18 cellular contexts compared by ENCODE assay signal in genomic region chr10:22570234-22570633, GRCh38.
A peak's percentile ranks its signal among the peaks of the same experiment; 100 is the strongest.
DNase-seq lines count a peak whose midpoint lies in the region; ATAC-seq and TF ChIP-seq lines count a peak whose summit lies in the region.
"Had no signal": no experiment of that assay in that cellular context is flagged by ENCODE, and none has a peak within 500 bp of the region (broad histone marks: within the 10 kb centered on the region; RNA-seq: fewer than 3 reads in every experiment).

No MANE protein-coding gene starts in this region.

- in situ Hi-C loops in GM13976 (cut with MboI; ENCODE audit: low sequenced_read_pairs, unreplicated experiment) = loop anchor here (25.0 kb wide), 1 partner anchor 583 kb away; no protein-coding TSS in a partner anchor

- H3K4me1 ChIP-seq in CD4-positive, CD25-positive, alpha-beta regulatory T cell (ENCODE audit: control insufficient read depth, insufficient read depth, low read length, poor library complexity, severe bottlenecking) = peaks cover 8% of the 10 kb centered on the region
- H3K4me1 ChIP-seq in Caco-2 = no peaks in the 10 kb centered on the region
- H3K4me1 ChIP-seq: ascending aorta, right atrium auricular region had no signal

- H3K4me3 ChIP-seq in CD4-positive, CD25-positive, alpha-beta regulatory T cell (ENCODE audit: low read depth, low read length) = no peak overlapping the region
- no peak overlapping the region for H3K4me3 ChIP-seq in Caco-2 (ENCODE audit: low read depth, low read length)
- H3K4me3 ChIP-seq: ascending aorta, right atrium auricular region had no signal

- H3K27ac ChIP-seq in CD4-positive, CD25-positive, alpha-beta regulatory T cell (ENCODE audit: insufficient read depth, low read length, poor library complexity, severe bottlenecking) = peak overlapping the region; percentile 38
- H3K27ac ChIP-seq: ascending aorta, right atrium auricular region had no signal

- H3K9me3 Mint-ChIP-seq in CD4-positive, CD25-positive, alpha-beta regulatory T cell = peaks cover 0 to 3% (median 0%) of the 10 kb centered on the region in 7 donors
- H3K9me3 Mint-ChIP-seq in Caco-2 (ENCODE audit: unreplicated experiment) = no peaks in the 10 kb centered on the region
- no peaks in the 10 kb centered on the region for H3K9me3 Mint-ChIP-seq in activated CD8-positive, alpha-beta T cell treated with anti-CD3 and anti-CD28 coated beads for 36 hours

- H3K27ac Mint-ChIP-seq in CD4-positive, CD25-positive, alpha-beta regulatory T cell = peak overlapping the region; percentile 56 to 87 (median 86)
- H3K27ac Mint-ChIP-seq in Caco-2 (ENCODE audit: unreplicated experiment) = peak overlapping the region; percentile 32
- H3K27ac Mint-ChIP-seq in activated CD8-positive, alpha-beta T cell treated with anti-CD3 and anti-CD28 coated beads for 36 hours = peak overlapping the region; percentile 86

- intact Hi-C loops in Caco-2 (cut with micrococcal nuclease; ENCODE audit: unreplicated experiment) = loop anchor here (5.0 kb wide), 1 partner anchor 497 kb away; no protein-coding TSS in a partner anchor
- intact Hi-C loops in activated CD8-positive, alpha-beta T cell treated with anti-CD3 and anti-CD28 coated beads for 36 hours (cut with micrococcal nuclease) = loop anchor here (5.0 kb wide), 1 partner anchor 417 kb away; no protein-coding TSS in a partner anchor

- no peak for DNase-seq in CD4-positive, CD25-positive, alpha-beta regulatory T cell
- DNase-seq in Caco-2 (no peak), medulla oblongata (ENCODE audit: extremely low spot score) (peak; percentile 44), amniotic stem cell (lab: John Stamatoyannopoulos, UW) (no peak), GM13976 (ENCODE audit: low spot score) (no peak), DMS 273 treated with DMSO at 0.1 percent for 48 hours (lab: John Stamatoyannopoulos, UW) (no peak), RKO (ENCODE audit: low spot score) (no peak)
- no peak for DNase-seq in activated CD8-positive, alpha-beta T cell treated with anti-CD3 and anti-CD28 coated beads for 36 hours
- DNase-seq: cerebellar nuclear complex; effector CD8-positive, alpha-beta T cell; left colon; NCI-H524; nucleus accumbens; stimulated activated naive CD4-positive, alpha-beta T cell treated with Interleukin-2 at 50 U/mL for 16 hours; SW 1271; trophoblast cell had no signal

- TF ChIP-seq CTCF in Caco-2 (IDR thresholded peaks at IDR 0.05; ENCODE audit: insufficient read depth in 1 of 2, low read depth in 1 of 2, low read length in 1 of 2, severe bottlenecking in 1 of 2, unreplicated experiment in 1 of 2) (no peak), GM13976 (IDR thresholded peaks at IDR 0.05; ENCODE audit: borderline replicate concordance, control extremely low read depth, extremely low read depth, insufficient read depth, missing control alignments) (no peak)
- no peak for TF ChIP-seq CTCF in activated CD8-positive, alpha-beta T cell treated with anti-CD3 and anti-CD28 coated beads for 36 hours (IDR thresholded peaks at IDR 0.05)

- no TSS peak for BruUV-seq in Caco-2 (replicated peaks; lab: Mats Ljungman, UMichigan)

- H3K9me3 ChIP-seq in CD4-positive, CD25-positive, alpha-beta regulatory T cell (ENCODE audit: control insufficient read depth in 2 of 2, low read length in 2 of 2) = no peaks in the 10 kb centered on the region
- H3K9me3 ChIP-seq in Caco-2 = no peaks in the 10 kb centered on the region
- H3K9me3 ChIP-seq: ascending aorta, right atrium auricular region had no signal

- H3K36me3 ChIP-seq in CD4-positive, CD25-positive, alpha-beta regulatory T cell (ENCODE audit: control insufficient read depth, insufficient read depth, low read length) = peaks cover 71% of the 10 kb centered on the region
- no peaks in the 10 kb centered on the region for H3K36me3 ChIP-seq in Caco-2 (ENCODE audit: control insufficient read depth, insufficient read depth, low read length)

- H3K4me3 Mint-ChIP-seq in CD4-positive, CD25-positive, alpha-beta regulatory T cell = no peak overlapping the region
- H3K4me3 Mint-ChIP-seq in Caco-2 (ENCODE audit: unreplicated experiment) = no peak overlapping the region
- H3K4me3 Mint-ChIP-seq in activated CD8-positive, alpha-beta T cell treated with anti-CD3 and anti-CD28 coated beads for 36 hours = no peak overlapping the region

- POLR2A ChIA-PET in Caco-2 (lab: Charles Lee) = no interaction called here
- POLR2A ChIA-PET in activated CD8-positive, alpha-beta T cell treated with anti-CD3 and anti-CD28 coated beads for 36 hours (lab: Charles Lee) = interaction anchor here (1.0 kb wide), 1 partner anchor 133 kb away, joined by 3 read pairs; no protein-coding TSS in a partner anchor

- H3K36me3 Mint-ChIP-seq in CD4-positive, CD25-positive, alpha-beta regulatory T cell = peaks cover 63% of the 10 kb centered on the region
- peaks cover 14% of the 10 kb centered on the region for H3K36me3 Mint-ChIP-seq in Caco-2 (ENCODE audit: insufficient read depth, unreplicated experiment)
- H3K36me3 Mint-ChIP-seq in activated CD8-positive, alpha-beta T cell treated with anti-CD3 and anti-CD28 coated beads for 36 hours (ENCODE audit: low read depth) = peaks cover 74% of the 10 kb centered on the region

- peaks cover 33 to 61% (median 37%) of the 10 kb centered on the region in 4 donors for H3K4me1 Mint-ChIP-seq in CD4-positive, CD25-positive, alpha-beta regulatory T cell
- no peaks in the 10 kb centered on the region for H3K4me1 Mint-ChIP-seq in Caco-2 (ENCODE audit: low read depth, unreplicated experiment)
- peaks cover 66% of the 10 kb centered on the region for H3K4me1 Mint-ChIP-seq in activated CD8-positive, alpha-beta T cell treated with anti-CD3 and anti-CD28 coated beads for 36 hours (ENCODE audit: low read depth)

- no peaks in the 10 kb centered on the region for H3K27me3 Mint-ChIP-seq in CD4-positive, CD25-positive, alpha-beta regulatory T cell
- no peaks in the 10 kb centered on the region for H3K27me3 Mint-ChIP-seq in Caco-2 (ENCODE audit: insufficient read depth, unreplicated experiment)
- no peaks in the 10 kb centered on the region for H3K27me3 Mint-ChIP-seq in activated CD8-positive, alpha-beta T cell treated with anti-CD3 and anti-CD28 coated beads for 36 hours

- ATAC-seq in CD4-positive, CD25-positive, alpha-beta regulatory T cell (ENCODE audit: low read depth in 2 of 2) = peak in 1 of 2 donors; percentile 5
- no peak for ATAC-seq in activated CD8-positive, alpha-beta T cell treated with anti-CD3 and anti-CD28 coated beads for 36 hours
- ATAC-seq: left colon had no signal

- no peaks in the 10 kb centered on the region for H3K27me3 ChIP-seq in CD4-positive, CD25-positive, alpha-beta regulatory T cell (ENCODE audit: control insufficient read depth, insufficient read depth, low read length)
- no peaks in the 10 kb centered on the region for H3K27me3 ChIP-seq in Caco-2 (replicated peaks; ENCODE audit: control insufficient read depth, insufficient read depth, low read length)
- H3K27me3 ChIP-seq: ascending aorta, right atrium auricular region had no signal

- CTCF ChIA-PET in Caco-2 (lab: Charles Lee) = no interaction called here
- CTCF ChIA-PET in activated CD8-positive, alpha-beta T cell treated with anti-CD3 and anti-CD28 coated beads for 36 hours (lab: Charles Lee) = interaction anchor here (0.8 kb wide), 1 partner anchor 49 kb away, joined by 3 read pairs; no protein-coding TSS in a partner anchor

Comparison
In these comparisons a context has a peak if more than half of its experiments do, and no peak if none do; other contexts are left out.
1. H3K27ac Mint-ChIP-seq: peak in every context shown above with its lines; median percentile 86 in CD4-positive, CD25-positive, alpha-beta regulatory T cell; 86 in activated CD8-positive, alpha-beta T cell treated with anti-CD3 and anti-CD28 coated beads for 36 hours; 32 in Caco-2.